In genomic region chr11:60844870-60845221, GRCh38 we compare ENCODE assay signal across 11 cellular contexts. TPM values are rescaled to one million over a fixed set of nuclear protein-coding genes. Genes with fewer than 3 reads are reported as not detected.
A peak's percentile ranks its signal among the peaks of the same experiment; 100 is the strongest.
DNase-seq lines count a peak whose midpoint lies in the region; ATAC-seq and TF ChIP-seq lines count a peak whose summit lies in the region.
"Had no signal": no experiment of that assay in that cellular context is flagged by ENCODE, and none has a peak within 500 bp of the region (broad histone marks: within the 10 kb centered on the region; RNA-seq: fewer than 3 reads in every experiment).

No MANE protein-coding gene starts in this region.

- peaks cover 32 to 41% of the 10 kb centered on the region in 2 experiments for H3K4me1 Mint-ChIP-seq in H9

- no peak overlapping the region for H2BK20ac ChIP-seq in H9 (ENCODE audit: low read depth, low read length, poor library complexity, severe bottlenecking)

- no peak overlapping the region for H4K5ac ChIP-seq in H9 (ENCODE audit: insufficient read length, low read depth, low read length)

- H4K8ac ChIP-seq in H9 (replicated peaks; ENCODE audit: insufficient read length, low read depth, low read length): no peak overlapping the region

- no peak overlapping the region for H3K27ac Mint-ChIP-seq in H9

- H3K9ac ChIP-seq in H9 (ENCODE audit: extremely low read depth, insufficient read length, low read length) (peak overlapping the region; percentile 9), SK-N-MC (ENCODE audit: insufficient read length) (peak overlapping the region; percentile 94), duodenal mucosa (ENCODE audit: low read depth in 1 of 2, low read length in 2 of 2) (peak overlapping the region in 1 of 2 donors; percentile 16)

- no peak overlapping the region for H3T11ph ChIP-seq in H9 (ENCODE audit: low read length)

- DNase-seq in H9 (no peak), SK-N-MC (ENCODE audit: low read depth, low spot score) (no peak), osteoblast (ENCODE audit: insufficient read length, low spot score, missing footprints) (peak; percentile 80), cardiac septum (ENCODE audit: low spot score) (no peak)
- no peak for DNase-seq in activated effector memory CD4-positive, alpha-beta T cell treated with anti-CD3 and anti-CD28 coated beads, Interleukin-2, amount 50 U/mL, for 16 hours
- DNase-seq: activated CD8-positive, alpha-beta memory T cell treated with anti-CD3 and anti-CD28 coated beads for 24 hours; GF-D8; left ventricle myocardium inferior; thyroid gland had no signal

- no peak overlapping the region for H2AK5ac ChIP-seq in H9 (ENCODE audit: insufficient read length, low read length)

- H3K9me3 ChIP-seq in H9 (ENCODE audit: control insufficient read depth, low read depth, low read length) (no peaks in the 10 kb centered on the region), SK-N-MC (ENCODE audit: low read depth, low read length) (no peaks in the 10 kb centered on the region), duodenal mucosa (ENCODE audit: control insufficient read depth in 1 of 2, low read length in 2 of 2) (no peaks in the 10 kb centered on the region), osteoblast (ENCODE audit: low read depth, low read length) (no peaks in the 10 kb centered on the region)
- H3K9me3 ChIP-seq: left ventricle myocardium inferior, thyroid gland had no signal

- peaks cover 14% of the 10 kb centered on the region for H3K23me2 ChIP-seq in H9 (ENCODE audit: insufficient read length, low read depth, low read length, poor library complexity, severe bottlenecking)

- H3K79me2 ChIP-seq in H9 (ENCODE audit: insufficient read depth, low read length) (peaks cover 24% of the 10 kb centered on the region; the same call in 1 of the 2 replicates), osteoblast (ENCODE audit: insufficient read depth, low read length) (peaks cover 41% of the 10 kb centered on the region)

- H4K91ac ChIP-seq in H9 (ENCODE audit: insufficient read length, low read depth, low read length): no peak overlapping the region

- no peak overlapping the region for H3K14ac ChIP-seq in H9 (ENCODE audit: insufficient read depth, low read length)

- H3K27me3 Mint-ChIP-seq in H9 (ENCODE audit: low read depth): no peaks in the 10 kb centered on the region

- H2BK5ac ChIP-seq in H9 (ENCODE audit: insufficient read length, low read length): no peak overlapping the region

- H4K20me1 ChIP-seq in H9 (ENCODE audit: control insufficient read depth, insufficient read depth, insufficient read length) (no peaks in the 10 kb centered on the region), osteoblast (ENCODE audit: insufficient read depth, low read length) (peaks cover 11% of the 10 kb centered on the region)

- H3K4me1 ChIP-seq in H9 (ENCODE audit: insufficient read depth, low read length) (peaks cover 8% of the 10 kb centered on the region; the same call in 1 of the 2 replicates), duodenal mucosa (ENCODE audit: control insufficient read depth in 1 of 2, insufficient read depth in 2 of 2, low read length in 2 of 2) (peaks cover 33 to 61% of the 10 kb centered on the region in 2 donors), osteoblast (ENCODE audit: insufficient read depth, low read length) (peaks cover 40% of the 10 kb centered on the region)

- no peak overlapping the region for H3K27ac ChIP-seq in H9 (ENCODE audit: insufficient read length, low read depth, low read length)
- H3K27ac ChIP-seq in SK-N-MC: no peak overlapping the region
- H3K27ac ChIP-seq in duodenal mucosa (ENCODE audit: low read depth, low read length): no peak overlapping the region
- H3K27ac ChIP-seq in osteoblast (ENCODE audit: low read depth, low read length): no peak overlapping the region
- H3K27ac ChIP-seq: left ventricle myocardium inferior, thyroid gland had no signal

- H2BK15ac ChIP-seq in H9 (ENCODE audit: low read depth, low read length): no peak overlapping the region

- no peaks in the 10 kb centered on the region for H3K27me3 ChIP-seq in H9 (ENCODE audit: insufficient read depth, low read length)
- H3K27me3 ChIP-seq in duodenal mucosa (ENCODE audit: control insufficient read depth in 1 of 2, insufficient read depth in 2 of 2, low read length in 2 of 2): no peaks in the 10 kb centered on the region
- no peaks in the 10 kb centered on the region for H3K27me3 ChIP-seq in osteoblast (ENCODE audit: insufficient read depth, low read length)
- H3K27me3 ChIP-seq: thyroid gland had no signal

- ATAC-seq in GM18519 (IDR thresholded peaks at IDR 0.05; ENCODE audit: low FRiP score, unreplicated experiment): no peak

- no peak overlapping the region for H2BK12ac ChIP-seq in H9 (ENCODE audit: insufficient read length, low read depth, low read length)

- H3K4me3 Mint-ChIP-seq in H9: peak overlapping the region; percentile 91 to 95

- TF ChIP-seq CTCF in H9 (conservative IDR thresholded peaks at IDR 0.05) (no peak), osteoblast (IDR thresholded peaks at IDR 0.05; ENCODE audit: extremely low read depth, low read depth, low read length) (no peak)

- H3K23ac ChIP-seq in H9 (ENCODE audit: insufficient read length, low read depth, low read length): no peak overlapping the region

- no peaks in the 10 kb centered on the region for H3K79me1 ChIP-seq in H9 (ENCODE audit: insufficient read depth, low read depth, low read length, poor library complexity, severe bottlenecking)

- H2BK120ac ChIP-seq in H9 (ENCODE audit: low read depth, low read length, poor library complexity, severe bottlenecking): no peak overlapping the region

- H3K36me3 ChIP-seq in SK-N-MC (ENCODE audit: insufficient read depth, low read length): peaks cover 28% of the 10 kb centered on the region; the same call in 1 of the 2 replicates
- H3K36me3 ChIP-seq in duodenal mucosa (ENCODE audit: control insufficient read depth in 1 of 2, insufficient read depth in 2 of 2, low read length in 2 of 2): peaks cover 9 to 21% of the 10 kb centered on the region in 2 donors
- H3K36me3 ChIP-seq in osteoblast (ENCODE audit: insufficient read depth, low read length): peaks cover 3% of the 10 kb centered on the region

- H3K4me2 ChIP-seq in H9 (ENCODE audit: insufficient read depth, insufficient read length, low read length) (peak overlapping the region; percentile 88), osteoblast (ENCODE audit: insufficient read depth, low read length) (peak overlapping the region; percentile 93)

- no peak overlapping the region for H2AFZ ChIP-seq in H9 (ENCODE audit: low read length)
- H2AFZ ChIP-seq in osteoblast (ENCODE audit: low read length): no peak overlapping the region

- H3K9me3 Mint-ChIP-seq in H9: no peaks in the 10 kb centered on the region; a peak in 1 of 5 replicates

- H3K4me3 ChIP-seq in SK-N-MC (peak overlapping the region; percentile 97), duodenal mucosa (ENCODE audit: low read depth in 1 of 2, low read length in 2 of 2) (peak overlapping the region; percentile 80 to 95), osteoblast (ENCODE audit: insufficient read depth, low read length) (no peak overlapping the region)
- H3K4me3 ChIP-seq: thyroid gland had no signal

- intact Hi-C loops in cardiac septum (cut with DNase I): loop anchor here (5.0 to 10.0 kb wide), 2 partner anchors 62 to 320 kb away; partner anchors contain the start of genes PRPF19 and VPS37C

- H3K36me3 Mint-ChIP-seq in H9 (ENCODE audit: insufficient read depth in 1 of 3, low read depth in 3 of 3): peaks cover 31 to 55% (median 32%) of the 10 kb centered on the region in 3 experiments

- H3K4ac ChIP-seq in H9 (ENCODE audit: low read depth, low read length): no peak overlapping the region

- WGBS in H9 (ENCODE audit: extremely low coverage, insufficient read length, low lambda C conversion rate): no CpG with 5 or more reads among the region's 4 CpGs

- H3K56ac ChIP-seq in H9 (ENCODE audit: insufficient read length, low read depth, low read length): no peak overlapping the region

- H3K18ac ChIP-seq in H9 (ENCODE audit: insufficient read length, low read depth, low read length): no peak overlapping the region

RNA-seq across cellular contexts. Expression of gene CCDC86, which starts 2.9 kb away (rescaled TPM):
- 82.3 and 84.3 TPM in 2 replicates for total RNA-seq in H9 (2021)
- 6.2 and 7.4 TPM in 2 replicates for total RNA-seq in osteoblast
- 10.3 TPM for total RNA-seq in cardiac septum

RNA-seq across cellular contexts. Expression of gene PTGDR2, which starts 10.9 kb away (rescaled TPM):
- total RNA-seq in H9 (2021) (0.07 TPM in 1 of 2 replicates, not detected in the other), osteoblast (not detected in 2 replicates), cardiac septum (0.89 TPM)

RNA-seq across cellular contexts. Expression of gene ZP1, which starts 22.5 kb away (rescaled TPM):
- total RNA-seq in H9 (2021) (not detected in 2 replicates), osteoblast (under 0.01 and 0.36 TPM in 2 replicates), cardiac septum (not detected)
- total RNA-seq: left ventricle myocardium inferior, thyroid gland had no signal

RNA-seq across cellular contexts. Expression of gene MS4A10, which starts 59.7 kb away (rescaled TPM):
- not detected in 2 replicates for total RNA-seq in H9 (2021)
- not detected in 2 replicates for total RNA-seq in osteoblast
- total RNA-seq in cardiac septum: not detected
- total RNA-seq: left ventricle myocardium inferior, thyroid gland had no signal
